ENCODE assay signal across 8 cellular contexts in the genomic region with DNA sequence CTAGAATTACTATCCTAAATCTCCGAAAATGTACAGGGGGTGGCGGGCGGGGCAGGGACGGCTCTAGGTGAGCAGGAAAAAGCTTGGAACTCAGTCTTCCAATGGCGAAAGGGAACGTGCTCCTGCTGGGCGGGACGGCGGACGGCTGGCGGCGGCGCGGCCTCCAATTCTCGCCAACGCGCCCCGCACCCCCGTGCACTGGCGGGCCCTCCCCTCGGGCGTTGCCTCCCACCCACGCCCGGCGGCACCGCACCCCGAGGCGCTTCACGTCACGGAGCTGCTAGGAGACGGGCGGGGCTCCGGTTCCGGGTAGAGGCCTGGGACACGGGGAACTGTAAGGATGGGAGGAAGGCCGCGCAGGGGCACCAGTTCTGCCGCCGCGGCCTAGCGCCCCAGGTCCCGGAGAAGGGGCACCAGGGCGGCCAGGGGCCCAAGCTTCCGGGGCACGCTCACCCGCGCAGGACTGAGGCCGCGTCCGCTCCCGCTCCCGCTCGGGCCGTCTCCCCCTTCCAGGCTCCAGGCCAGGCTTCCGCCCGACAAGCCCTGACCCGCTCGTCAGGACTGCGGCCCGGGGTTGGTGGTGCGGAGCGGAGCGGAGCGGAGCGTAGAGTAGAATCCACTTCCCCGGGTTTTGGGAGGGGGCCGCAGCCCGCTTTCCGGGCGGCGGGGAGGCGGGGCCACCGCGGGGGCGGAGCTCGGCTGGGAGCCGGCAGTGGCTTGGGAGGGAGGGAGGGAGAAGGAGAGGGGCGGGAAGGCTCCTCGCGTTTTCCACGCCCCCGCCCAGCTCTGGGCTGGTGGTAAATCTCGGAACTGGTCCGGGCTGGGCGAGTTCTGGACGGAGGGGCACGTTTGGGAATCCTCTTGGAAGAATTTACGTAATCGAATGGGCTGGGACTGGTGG. TPM values are rescaled to one million over a fixed set of nuclear protein-coding genes. Genes with fewer than 3 reads are reported as not detected.
DNase-seq lines count a peak whose midpoint lies in the region; ATAC-seq, FAIRE-seq and TF ChIP-seq lines count a peak whose summit lies in the region.

A gene (minus strand): TSS at position 594 of the 901 bp plus-strand sequence. CDS start 3,167 bp downstream, outside the sequence.

- peak within 1 kb of the TSS; percentile 92 for H2AFZ ChIP-seq in OCI-LY3 (ENCODE audit: low read depth, low read length)
- H2AFZ ChIP-seq in endothelial cell of umbilical vein (ENCODE audit: low read depth, low read length): peak within 1 kb of the TSS; percentile 95

- H3K9ac ChIP-seq in OCI-LY3 (ENCODE audit: low read length): peak within 1 kb of the TSS; percentile 98
- peak within 1 kb of the TSS; percentile 98 for H3K9ac ChIP-seq in endothelial cell of umbilical vein (replicated peaks; ENCODE audit: extremely low read depth, insufficient read depth, low read length)

- no peak for TF ChIP-seq POLR2A in endothelial cell of umbilical vein (IDR thresholded peaks at IDR 0.05; ENCODE audit: low read depth, low read length)

- DNase-seq in D341Med (ENCODE audit: low spot score) (peak; percentile 98), HuH-7 (ENCODE audit: low spot score) (peak; percentile 85), endothelial cell of umbilical vein (ENCODE audit: low read depth, low spot score) (peak; percentile 98), middle frontal gyrus (ENCODE audit: extremely low spot score, low spot score) (peak; percentile 89)
- DNase-seq in activated CD8-positive, alpha-beta memory T cell treated with anti-CD3 and anti-CD28 coated beads, Interleukin-2, amount 50 U/mL, for 48 hours: peak; percentile 95
- peak; percentile 88 to 94 for DNase-seq in stimulated activated CD8-positive, alpha-beta memory T cell treated with anti-CD3 and anti-CD28 coated beads, Interleukin-2, amount 100 ng/mL, for 48 hours (ENCODE audit: low read depth in 2 of 2)

- peak; percentile 81 for FAIRE-seq in endothelial cell of umbilical vein (lab: Jason Lieb, UNC)

- POLR2A ChIA-PET in endothelial cell of umbilical vein (lab: Charles Lee): interaction anchor here (0.6 to 2.5 kb wide), 8 partner anchors 9 to 484 kb away, joined by 3 to 13 read pairs (median 5); a partner anchor contains a TSS

- no peak for TF ChIP-seq CTCF in OCI-LY3 (IDR thresholded peaks at IDR 0.05; ENCODE audit: low read depth, low read length)
- no peak for TF ChIP-seq CTCF in endothelial cell of umbilical vein (IDR thresholded peaks at IDR 0.05; ENCODE audit: extremely low read depth in 1 of 2, insufficient read depth in 1 of 2, low read depth in 1 of 2, low read length in 2 of 2)

- H3K4me1 ChIP-seq in OCI-LY3 (ENCODE audit: low read length) (peaks cover 15% of the 10 kb centered on the region), endothelial cell of umbilical vein (ENCODE audit: control insufficient read depth, extremely low read depth, insufficient read depth, low read length) (peaks cover 29% of the 10 kb centered on the region)

- intact Hi-C loops in endothelial cell of umbilical vein (cut with micrococcal nuclease): loop anchor here (1.0 kb wide), 4 partner anchors 29 to 134 kb away; a partner anchor contains a TSS

- H3K27ac ChIP-seq in OCI-LY3 (ENCODE audit: low read length) (peak within 1 kb of the TSS; percentile 86), endothelial cell of umbilical vein (ENCODE audit: insufficient read depth, low read depth, low read length) (peak within 1 kb of the TSS; percentile 97)

- H3K9me1 ChIP-seq in endothelial cell of umbilical vein (replicated peaks; ENCODE audit: control insufficient read depth, extremely low read depth, insufficient read depth, low read length): no peaks in the 10 kb centered on the region

- CTCF ChIA-PET in endothelial cell of umbilical vein (lab: Charles Lee): interaction anchor here (0.8 to 2.9 kb wide), 15 partner anchors 11 to 134 kb away, joined by 3 to 40 read pairs (median 3); a partner anchor contains a TSS

- H3K36me3 ChIP-seq in OCI-LY3 (replicated peaks; ENCODE audit: low read depth, low read length) (peaks cover 14% of the 10 kb centered on the region), endothelial cell of umbilical vein (ENCODE audit: control insufficient read depth in 2 of 2, extremely low read depth in 1 of 2, insufficient read depth in 2 of 2, low read length in 2 of 2) (no peaks in the 10 kb centered on the region)

- H3K27me3 ChIP-seq in OCI-LY3 (ENCODE audit: low read depth, low read length) (no peaks in the 10 kb centered on the region), endothelial cell of umbilical vein (ENCODE audit: control insufficient read depth in 2 of 2, insufficient read depth in 2 of 2, low read length in 2 of 2) (no peaks in the 10 kb centered on the region)

- H4K20me1 ChIP-seq in OCI-LY3 (ENCODE audit: insufficient read depth, low read length) (peaks cover 7% of the 10 kb centered on the region; the same call in 1 of the 2 replicates), endothelial cell of umbilical vein (replicated peaks; ENCODE audit: control insufficient read depth, extremely low read depth, insufficient read depth, low read length) (no peaks in the 10 kb centered on the region)

- dilution Hi-C loops in endothelial cell of umbilical vein (cut with MboI; ENCODE audit: extremely low pct_ligation_motif_present, low sequenced_read_pairs): no loop called here

- peak; percentile 88 for ATAC-seq in GM21515 (IDR thresholded peaks at IDR 0.05; ENCODE audit: unreplicated experiment)

- no TSS peak for BruUV-seq in endothelial cell of umbilical vein (replicated peaks; lab: Mats Ljungman, UMichigan)

- H3K9me3 ChIP-seq in OCI-LY3 (ENCODE audit: insufficient read depth, low read length) (no peaks in the 10 kb centered on the region), endothelial cell of umbilical vein (replicated peaks; ENCODE audit: control insufficient read depth, insufficient read depth, low read length) (no peaks in the 10 kb centered on the region)

- peak within 1 kb of the TSS; percentile 95 for H3K4me3 ChIP-seq in OCI-LY3 (ENCODE audit: low read length)
- peak within 1 kb of the TSS; percentile 81 to 99 (median 88) for H3K4me3 ChIP-seq in endothelial cell of umbilical vein (replicated peaks in 1 of 3; ENCODE audit: insufficient read depth in 1 of 3, low read depth in 1 of 3, low read length in 3 of 3)

- H3K79me2 ChIP-seq in OCI-LY3 (ENCODE audit: low read length): peaks cover 33% of the 10 kb centered on the region
- H3K79me2 ChIP-seq in endothelial cell of umbilical vein (ENCODE audit: control insufficient read depth, insufficient read depth, low read length): peaks cover 7% of the 10 kb centered on the region

- peak within 1 kb of the TSS; percentile 95 for H3K4me2 ChIP-seq in OCI-LY3 (ENCODE audit: low read length)
- H3K4me2 ChIP-seq in endothelial cell of umbilical vein (ENCODE audit: insufficient read depth, low read length): peak within 1 kb of the TSS; percentile 96

TF ChIP-seq in endothelial cell of umbilical vein, 7 proteins besides CTCF, POLR2A, EP300 and RAD21:
- TF ChIP-seq JUN (IDR thresholded peaks at IDR 0.05; ENCODE audit: borderline replicate concordance, insufficient read depth, insufficient read length, low read depth) (no peak), GATA2 (IDR thresholded peaks at IDR 0.05; ENCODE audit: insufficient read depth, insufficient read length, low read depth, low read length) (no peak), POLR2AphosphoS5 (IDR thresholded peaks at IDR 0.05; ENCODE audit: insufficient read depth, low read depth, low read length) (peak; percentile 86), MYC (IDR thresholded peaks at IDR 0.05; ENCODE audit: low read depth, low read length) (no peak)
- TF ChIP-seq, protein P1, sequence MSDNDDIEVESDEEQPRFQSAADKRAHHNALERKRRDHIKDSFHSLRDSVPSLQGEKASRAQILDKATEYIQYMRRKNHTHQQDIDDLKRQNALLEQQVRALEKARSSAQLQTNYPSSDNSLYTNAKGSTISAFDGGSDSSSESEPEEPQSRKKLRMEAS (IDR thresholded peaks at IDR 0.05; ENCODE audit: insufficient read depth, insufficient read length): no peak

RNA-seq across cellular contexts. Expression of the gene that starts here (rescaled TPM):
- 17.6 and 17.7 TPM in 2 replicates for total RNA-seq in endothelial cell of umbilical vein
- polyA plus RNA-seq in endothelial cell of umbilical vein: 6.6 and 8.1 TPM in 2 replicates
- 9.5 and 11.2 TPM in 2 replicates for polyA plus RNA-seq in endothelial cell of umbilical vein (2011; cell fraction: cytosol; rRNA removed)
- 13.4 and 18.5 TPM in 2 replicates for polyA plus RNA-seq in endothelial cell of umbilical vein (2011; cell fraction: nucleus; rRNA removed)
- polyA plus RNA-seq in endothelial cell of umbilical vein (2012): 7.2 and 10.8 TPM in 2 replicates
- 5.6 and 11.1 TPM in 2 replicates for polyA minus RNA-seq in endothelial cell of umbilical vein
- 24.7 TPM for polyA minus RNA-seq in endothelial cell of umbilical vein (2011; cell fraction: cytosol; rRNA and poly(A)+ RNA removed)
- polyA minus RNA-seq in endothelial cell of umbilical vein (2011; cell fraction: nucleus; rRNA and poly(A)+ RNA removed): 9.5 and 11.3 TPM in 2 replicates

Comparison
In these comparisons a context has a peak if more than half of its experiments do, and no peak if none do; other contexts are left out.
1. Peak in every context shown above with its lines: DNase-seq, ATAC-seq, H3K4me3 ChIP-seq and H3K27ac ChIP-seq.